ENCODE assay signal across 1 cellular context in genomic region chr7:98755138-98755898, GRCh38.
TF ChIP-seq lines count a peak whose summit lies in the region.

No MANE protein-coding gene starts in this region.

TF ChIP-seq in GM23338, 12 proteins besides CTCF, POLR2A, EP300 and RAD21 (continued from another document):
- TF ChIP-seq ZNF462 (CRISPR knock-in tag; IDR thresholded peaks at IDR 0.05): no peak
- no peak for TF ChIP-seq EZH2phosphoT487 (IDR thresholded peaks at IDR 0.05; ENCODE audit: unreplicated experiment)
- TF ChIP-seq ETS1 (IDR thresholded peaks at IDR 0.05): no peak
